In genomic region chr3:49022751-49023171, GRCh38 we compare ENCODE assay signal across 9 cellular contexts. TPM values are rescaled to one million over a fixed set of nuclear protein-coding genes. Genes with fewer than 3 reads are reported as not detected.
A peak's percentile ranks its signal among the peaks of the same experiment; 100 is the strongest.
DNase-seq lines count a peak whose midpoint lies in the region; ATAC-seq, FAIRE-seq and TF ChIP-seq lines count a peak whose summit lies in the region.
"Had no signal": no experiment of that assay in that cellular context is flagged by ENCODE, and none has a peak within 500 bp of the region (broad histone marks: within the 10 kb centered on the region; RNA-seq: fewer than 3 reads in every experiment).

No MANE protein-coding gene starts in this region.

- no peaks in the 10 kb centered on the region for H3K9me3 Mint-ChIP-seq in Caco-2 (ENCODE audit: unreplicated experiment)

- no peak for FAIRE-seq in bronchial epithelial cell (lab: Jason Lieb, UNC)

- H3K27ac ChIP-seq in muscle layer of duodenum (ENCODE audit: low read length): peak overlapping the region; percentile 94

- CTCF ChIA-PET in Caco-2 (lab: Charles Lee): interaction anchor here (0.9 to 2.2 kb wide), 7 partner anchors 11 to 110 kb away, joined by 4 to 20 read pairs (median 6); partner anchors contain the start of genes LAMB2, P4HTM, QRICH1 and WDR6

- H3K27ac Mint-ChIP-seq in Caco-2 (ENCODE audit: unreplicated experiment): peak overlapping the region; percentile 97

- H3K9me3 ChIP-seq in Caco-2 (no peaks in the 10 kb centered on the region), MG63 (no peaks in the 10 kb centered on the region), muscle layer of duodenum (ENCODE audit: control insufficient read depth in 1 of 2, low read length in 2 of 2) (no peaks in the 10 kb centered on the region)

- no peaks in the 10 kb centered on the region for H3K27me3 Mint-ChIP-seq in Caco-2 (ENCODE audit: insufficient read depth, unreplicated experiment)

- H3K27me3 ChIP-seq in Caco-2 (replicated peaks; ENCODE audit: control insufficient read depth, insufficient read depth, low read length) (no peaks in the 10 kb centered on the region), MG63 (no peaks in the 10 kb centered on the region), bronchial epithelial cell (ENCODE audit: control insufficient read depth, insufficient read depth, low read length) (no peaks in the 10 kb centered on the region), muscle layer of duodenum (ENCODE audit: low read depth, low read length) (no peaks in the 10 kb centered on the region)

- BruUV-seq in Caco-2 (replicated peaks; lab: Mats Ljungman, UMichigan): no TSS peak

- peak overlapping the region; percentile 85 for H3K4me3 ChIP-seq in Caco-2 (ENCODE audit: low read depth, low read length)
- H3K4me3 ChIP-seq in MG63: peak overlapping the region; percentile 68
- peak overlapping the region; percentile 93 for H3K4me3 ChIP-seq in bronchial epithelial cell (ENCODE audit: low read depth, low read length)
- peak overlapping the region; percentile 90 to 92 for H3K4me3 ChIP-seq in muscle layer of duodenum (ENCODE audit: low read depth in 1 of 2, low read length in 2 of 2)

- peaks cover 6% of the 10 kb centered on the region for H3K4me1 Mint-ChIP-seq in Caco-2 (ENCODE audit: low read depth, unreplicated experiment)

- H3K36me3 Mint-ChIP-seq in Caco-2 (ENCODE audit: insufficient read depth, unreplicated experiment): peaks cover 83% of the 10 kb centered on the region

- H3K4me3 Mint-ChIP-seq in Caco-2 (ENCODE audit: unreplicated experiment): peak overlapping the region; percentile 88

- H3K4me1 ChIP-seq in Caco-2 (peaks cover 8% of the 10 kb centered on the region), muscle layer of duodenum (ENCODE audit: control insufficient read depth in 1 of 2, insufficient read depth in 2 of 2, low read length in 2 of 2) (peaks cover 7 to 35% of the 10 kb centered on the region in 2 donors)

- ATAC-seq in GM21825 (IDR thresholded peaks at IDR 0.05; ENCODE audit: unreplicated experiment): no peak
- no peak for ATAC-seq in GM21360 (IDR thresholded peaks at IDR 0.05; ENCODE audit: unreplicated experiment)

- TF ChIP-seq CTCF in Caco-2 (IDR thresholded peaks at IDR 0.05; ENCODE audit: insufficient read depth in 1 of 2, low read depth in 1 of 2, low read length in 1 of 2, severe bottlenecking in 1 of 2, unreplicated experiment in 1 of 2): no peak
- TF ChIP-seq CTCF in bronchial epithelial cell (IDR thresholded peaks at IDR 0.05; ENCODE audit: insufficient read depth, low read length, severe bottlenecking): no peak

- POLR2A ChIA-PET in Caco-2 (lab: Charles Lee): interaction anchor here (0.6 to 4.4 kb wide), 8 partner anchors 11 to 466 kb away, joined by 3 to 92 read pairs (median 4); partner anchors contain the start of genes PFKFB4, QRICH1, USP19 and WDR6

- no peak for DNase-seq in Caco-2
- DNase-seq in MG63: no peak
- DNase-seq in bronchial epithelial cell (ENCODE audit: low read depth): no peak
- no peak for DNase-seq in NCI-H524 treated with DMSO at 0.1 percent for 48 hours (lab: John Stamatoyannopoulos, UW)
- no peak for DNase-seq in inferior parietal cortex (ENCODE audit: extremely low spot score)

- H3K36me3 ChIP-seq in Caco-2 (ENCODE audit: control insufficient read depth, insufficient read depth, low read length) (peaks cover 5% of the 10 kb centered on the region), MG63 (peaks cover 32% of the 10 kb centered on the region), bronchial epithelial cell (ENCODE audit: control insufficient read depth, insufficient read depth, low read length) (peaks cover 34% of the 10 kb centered on the region), muscle layer of duodenum (ENCODE audit: control insufficient read depth in 1 of 2, insufficient read depth in 2 of 2, low read length in 2 of 2) (peaks cover 34 to 35% of the 10 kb centered on the region in 2 donors)

- intact Hi-C loops in Caco-2 (cut with micrococcal nuclease; ENCODE audit: unreplicated experiment): loop anchor here (10.0 kb wide), 1 partner anchor 132 kb away; no protein-coding TSS in a partner anchor

RNA-seq across cellular contexts. Expression of gene NDUFAF3, which starts 0.8 kb away (rescaled TPM):
- total RNA-seq in Caco-2 (2022) (65.9 and 68.7 TPM in 2 replicates), bronchial epithelial cell (36.3 and 58.9 TPM in 2 replicates)
- total RNA-seq in MG63 (2014; rRNA removed; shearing (Covaris generic); ENCODE audit: low replicate concordance): 37.8 and 91.3 TPM in 2 replicates

RNA-seq across cellular contexts. Expression of gene DALRD3, which starts 4.4 kb away (rescaled TPM):
- total RNA-seq in Caco-2 (2022): 21.4 and 21.5 TPM in 2 replicates
- total RNA-seq in MG63 (2014; rRNA removed; shearing (Covaris generic); ENCODE audit: low replicate concordance): 15.9 and 18.6 TPM in 2 replicates
- 34.2 and 44.0 TPM in 2 replicates for total RNA-seq in bronchial epithelial cell

RNA-seq across cellular contexts. Expression of gene IMPDH2, which starts 6.4 kb away (rescaled TPM):
- 233 and 240 TPM in 2 replicates for total RNA-seq in Caco-2 (2022)
- 304 and 356 TPM in 2 replicates for total RNA-seq in MG63 (2014; rRNA removed; shearing (Covaris generic); ENCODE audit: low replicate concordance)
- total RNA-seq in bronchial epithelial cell: 270 and 478 TPM in 2 replicates

RNA-seq across cellular contexts. Expression of gene WDR6, which starts 15.6 kb away (rescaled TPM):
- total RNA-seq in Caco-2 (2022) (184 and 185 TPM in 2 replicates), bronchial epithelial cell (31.5 and 61.1 TPM in 2 replicates)
- 72.7 and 77.2 TPM in 2 replicates for total RNA-seq in MG63 (2014; rRNA removed; shearing (Covaris generic); ENCODE audit: low replicate concordance)

RNA-seq across cellular contexts. Expression of gene P4HTM, which starts 32.7 kb away (rescaled TPM):
- total RNA-seq in Caco-2 (2022) (24.4 and 25.5 TPM in 2 replicates), bronchial epithelial cell (15.8 and 28.7 TPM in 2 replicates)
- not detected in 2 replicates for total RNA-seq in MG63 (2014; rRNA removed; shearing (Covaris generic); ENCODE audit: low replicate concordance)
- total RNA-seq: SK-MEL-5 had no signal
